ENCODE assay signal across 8 cellular contexts in genomic region chr3:49673131-49673714, GRCh38. TPM values are rescaled to one million over a fixed set of nuclear protein-coding genes. Genes with fewer than 3 reads are reported as not detected.
A peak's percentile ranks its signal among the peaks of the same experiment; 100 is the strongest.
DNase-seq lines count a peak whose midpoint lies in the region; ATAC-seq and TF ChIP-seq lines count a peak whose summit lies in the region.

No MANE protein-coding gene starts in this region.

- H3K4me1 ChIP-seq in fibroblast of lung (ENCODE audit: control insufficient read depth, extremely low read depth, insufficient read depth, low read length), result peaks cover 6% of the 10 kb centered on the region

- H3K9me3 ChIP-seq in SK-N-MC (ENCODE audit: low read depth, low read length) (no peaks in the 10 kb centered on the region), fibroblast of lung (ENCODE audit: control insufficient read depth, insufficient read depth, low read depth, low read length) (no peaks in the 10 kb centered on the region)

- peaks cover 15% of the 10 kb centered on the region for H3K36me3 Mint-ChIP-seq in activated CD4-positive, alpha-beta T cell treated with anti-CD3 and anti-CD28 coated beads, Interleukin-2, amount 10 ng/mL, durations not matched to agents 7 days and 5 days (ENCODE audit: low read depth)

- POLR2A ChIA-PET in activated CD4-positive, alpha-beta T cell treated with anti-CD3 and anti-CD28 coated beads, Interleukin-2, amount 10 ng/mL, durations not matched to agents 7 days and 5 days (lab: Charles Lee), result no interaction called here

- peak overlapping the region; percentile 69 for H3K9ac ChIP-seq in SK-N-MC (ENCODE audit: insufficient read length)
- H3K9ac ChIP-seq in fibroblast of lung (ENCODE audit: insufficient read depth, low read length), result peak overlapping the region; percentile 89

- H3K27me3 Mint-ChIP-seq in activated CD4-positive, alpha-beta T cell treated with anti-CD3 and anti-CD28 coated beads, Interleukin-2, amount 10 ng/mL, durations not matched to agents 7 days and 5 days, result no peaks in the 10 kb centered on the region

- ATAC-seq in HG02759 (IDR thresholded peaks at IDR 0.05; ENCODE audit: unreplicated experiment), result no peak

- peak overlapping the region; percentile 95 for H3K4me2 ChIP-seq in fibroblast of lung (ENCODE audit: extremely low read depth, insufficient read depth, low read length)

- CTCF ChIA-PET in activated CD4-positive, alpha-beta T cell treated with anti-CD3 and anti-CD28 coated beads, Interleukin-2, amount 10 ng/mL, durations not matched to agents 7 days and 5 days (lab: Charles Lee), result interaction anchor here (0.8 to 3.3 kb wide), 4 partner anchors 24 to 134 kb away, joined by 3 to 88 read pairs (median 8); no protein-coding TSS in a partner anchor

- H3K27ac Mint-ChIP-seq in activated CD4-positive, alpha-beta T cell treated with anti-CD3 and anti-CD28 coated beads, Interleukin-2, amount 10 ng/mL, durations not matched to agents 7 days and 5 days, result peak overlapping the region; percentile 99

- no peaks in the 10 kb centered on the region for H3K27me3 ChIP-seq in fibroblast of lung (ENCODE audit: control insufficient read depth, insufficient read depth, low read length)

- no peak for DNase-seq in activated CD4-positive, alpha-beta T cell treated with anti-CD3 and anti-CD28 coated beads, Interleukin-2, amount 10 ng/mL, durations not matched to agents 7 days and 5 days
- DNase-seq in activated CD4-positive, alpha-beta T cell treated with anti-CD3 and anti-CD28 coated beads, Interleukin-2, amount 50 U/mL, for 1 hour, result no peak
- DNase-seq in SK-N-MC (ENCODE audit: low read depth, low spot score), result no peak
- DNase-seq in fibroblast of lung (ENCODE audit: low read depth in 2 of 2), result no peak
- DNase-seq in retina, result peak; percentile 17
- no peak for DNase-seq in NCI-H2107 (lab: John Stamatoyannopoulos, UW)
- DNase-seq in GM20000 (ENCODE audit: low spot score), result no peak

- H2AFZ ChIP-seq in fibroblast of lung (ENCODE audit: low read length), result peak overlapping the region; percentile 43

- no peaks in the 10 kb centered on the region for H3K9me3 Mint-ChIP-seq in activated CD4-positive, alpha-beta T cell treated with anti-CD3 and anti-CD28 coated beads, Interleukin-2, amount 10 ng/mL, durations not matched to agents 7 days and 5 days

- H3K4me1 Mint-ChIP-seq in activated CD4-positive, alpha-beta T cell treated with anti-CD3 and anti-CD28 coated beads, Interleukin-2, amount 10 ng/mL, durations not matched to agents 7 days and 5 days, result peaks cover 37% of the 10 kb centered on the region

- no peaks in the 10 kb centered on the region for H4K20me1 ChIP-seq in fibroblast of lung (ENCODE audit: control insufficient read depth, extremely low read depth, insufficient read depth, low read length)

- peak overlapping the region; percentile 84 for H3K4me3 Mint-ChIP-seq in activated CD4-positive, alpha-beta T cell treated with anti-CD3 and anti-CD28 coated beads, Interleukin-2, amount 10 ng/mL, durations not matched to agents 7 days and 5 days

- no peaks in the 10 kb centered on the region; the same call in 1 of the 2 replicates for H3K36me3 ChIP-seq in SK-N-MC (ENCODE audit: insufficient read depth, low read length)
- peaks cover 15% of the 10 kb centered on the region for H3K36me3 ChIP-seq in fibroblast of lung (ENCODE audit: control insufficient read depth, insufficient read depth, low read length)

- no peak for TF ChIP-seq CTCF in fibroblast of lung (conservative IDR thresholded peaks at IDR 0.05 in 1 of 2, IDR thresholded peaks at IDR 0.05 in 1 of 2; ENCODE audit: low read depth in 1 of 2, low read length in 2 of 2)
- no peak for TF ChIP-seq CTCF in GM20000 (IDR thresholded peaks at IDR 0.05; ENCODE audit: extremely low read depth, missing control alignments)

- H3K79me2 ChIP-seq in fibroblast of lung (ENCODE audit: control insufficient read depth, insufficient read depth, low read length), result peaks cover 11% of the 10 kb centered on the region

- H3K27ac ChIP-seq in SK-N-MC (peak overlapping the region; percentile 60; the same call in 1 of the 2 replicates), fibroblast of lung (ENCODE audit: insufficient read depth, low read length) (peak overlapping the region; percentile 97)

- H3K4me3 ChIP-seq in SK-N-MC (peak overlapping the region; percentile 79), fibroblast of lung (replicated peaks in 1 of 4; ENCODE audit: control extremely low read depth in 1 of 4, insufficient read depth in 1 of 4, low read depth in 3 of 4, low read length in 4 of 4) (peak overlapping the region; percentile 28 to 85 (median 72))

RNA-seq across cellular contexts. Expression of gene APEH, which starts 0.9 kb away (rescaled TPM):
- total RNA-seq in activated CD4-positive, alpha-beta T cell treated with anti-CD3 and anti-CD28 coated beads, Interleukin-2, amount 10 ng/mL, durations not matched to agents 7 days and 5 days, result 100 to 1,000 TPM; 137 TPM
- 110 and 137 TPM in 2 replicates for total RNA-seq in fibroblast of lung
- polyA plus RNA-seq in fibroblast of lung, result 52.6 and 75.7 TPM in 2 replicates
- polyA plus RNA-seq in fibroblast of lung (2012), result 83.9 and 131 TPM in 2 replicates
- polyA minus RNA-seq in fibroblast of lung (ENCODE audit: low replicate concordance), result 184 and 328 TPM in 2 replicates

RNA-seq across cellular contexts. Expression of gene MST1, which starts 16.1 kb away (rescaled TPM):
- total RNA-seq in activated CD4-positive, alpha-beta T cell treated with anti-CD3 and anti-CD28 coated beads, Interleukin-2, amount 10 ng/mL, durations not matched to agents 7 days and 5 days, result 10 to 100 TPM in 1 of 2 experiments, 1 to 10 TPM in 1; 8.4 to 10.0 TPM
- 5.1 and 6.6 TPM in 2 replicates for total RNA-seq in fibroblast of lung
- 3.5 and 4.0 TPM in 2 replicates for polyA plus RNA-seq in fibroblast of lung
- polyA plus RNA-seq in fibroblast of lung (2012), result 2.7 and 4.4 TPM in 2 replicates
- 0.71 and 3.9 TPM in 2 replicates for polyA minus RNA-seq in fibroblast of lung (ENCODE audit: low replicate concordance)

RNA-seq across cellular contexts. Expression of gene RNF123, which starts 16.1 kb away (rescaled TPM):
- total RNA-seq in activated CD4-positive, alpha-beta T cell treated with anti-CD3 and anti-CD28 coated beads, Interleukin-2, amount 10 ng/mL, durations not matched to agents 7 days and 5 days, result 10 to 100 TPM; 47.5 to 49.2 TPM
- 19.5 and 27.1 TPM in 2 replicates for total RNA-seq in fibroblast of lung
- 16.5 and 21.8 TPM in 2 replicates for polyA plus RNA-seq in fibroblast of lung
- polyA plus RNA-seq in fibroblast of lung (2012), result 22.2 and 24.0 TPM in 2 replicates
- polyA minus RNA-seq in fibroblast of lung (ENCODE audit: low replicate concordance), result 70.8 and 71.8 TPM in 2 replicates

RNA-seq across cellular contexts. Expression of gene AMIGO3, which starts 46.3 kb away (rescaled TPM):
- under 1 TPM in 1 of 2 experiments, not detected in 1; 0.30 TPM for total RNA-seq in activated CD4-positive, alpha-beta T cell treated with anti-CD3 and anti-CD28 coated beads, Interleukin-2, amount 10 ng/mL, durations not matched to agents 7 days and 5 days
- total RNA-seq in fibroblast of lung, result under 0.01 and 0.33 TPM in 2 replicates
- 0.17 TPM in 1 of 2 replicates, not detected in the other for polyA plus RNA-seq in fibroblast of lung
- polyA plus RNA-seq in fibroblast of lung (2012), result 0.43 and 0.73 TPM in 2 replicates
- not detected in 2 replicates for polyA minus RNA-seq in fibroblast of lung (ENCODE audit: low replicate concordance)

RNA-seq across cellular contexts. Expression of gene GMPPB, which starts 50.5 kb away (rescaled TPM):
- total RNA-seq in activated CD4-positive, alpha-beta T cell treated with anti-CD3 and anti-CD28 coated beads, Interleukin-2, amount 10 ng/mL, durations not matched to agents 7 days and 5 days, result 10 to 100 TPM; 36.5 to 46.0 TPM
- total RNA-seq in fibroblast of lung, result 13.6 and 14.4 TPM in 2 replicates
- polyA plus RNA-seq in fibroblast of lung, result 13.7 and 18.3 TPM in 2 replicates
- 20.5 and 36.0 TPM in 2 replicates for polyA plus RNA-seq in fibroblast of lung (2012)
- 38.8 and 48.3 TPM in 2 replicates for polyA minus RNA-seq in fibroblast of lung (ENCODE audit: low replicate concordance)
